Comparison of ENCODE assay signal across 9 cellular contexts in the genomic region with DNA sequence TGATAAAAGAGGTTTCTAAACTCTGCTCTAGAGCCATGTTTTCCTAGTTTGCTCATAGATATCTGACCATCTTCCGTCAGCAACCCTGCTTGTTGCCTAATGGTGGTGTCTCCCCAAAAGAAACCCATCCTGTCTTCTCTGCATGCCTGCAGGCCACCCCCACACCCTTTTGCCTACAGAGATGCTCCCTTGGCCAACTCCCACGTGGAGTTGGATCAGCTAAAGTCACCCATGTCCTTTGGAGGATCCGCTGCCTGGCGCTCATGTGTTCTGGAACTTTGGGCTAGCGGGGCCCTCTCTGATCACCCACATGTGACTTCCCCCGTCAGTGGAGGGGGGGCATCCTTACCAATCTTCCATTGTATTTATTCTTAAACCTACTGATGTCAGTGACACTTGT.
"Had no signal": no experiment of that assay in that cellular context is flagged by ENCODE, and none has a peak within 500 bp of the region (broad histone marks: within the 10 kb centered on the region; RNA-seq: fewer than 3 reads in every experiment).

No MANE protein-coding gene starts in this region.

- H3K9me3 Mint-ChIP-seq: GM23338, H9 had no signal

- H3K4me3 Mint-ChIP-seq: GM23338, H9, HFFc6 had no signal

- DNase-seq: GM23248, GOT3, H7, H9, HCEC 1CT, HFFc6 had no signal

- H3K4me1 ChIP-seq: HAP-1 had no signal

- ATAC-seq: GM23338, HCT116 had no signal

- H3K36me3 ChIP-seq: HAP-1 had no signal

- H3K9me3 ChIP-seq: HAP-1 had no signal

- H3K27ac ChIP-seq: GM23248 had no signal

- H3K4me3 ChIP-seq: GM23248, GM23338, HAP-1 had no signal

- H3K27ac Mint-ChIP-seq: GM23338, H9, HFFc6 had no signal
